In the genomic region with DNA sequence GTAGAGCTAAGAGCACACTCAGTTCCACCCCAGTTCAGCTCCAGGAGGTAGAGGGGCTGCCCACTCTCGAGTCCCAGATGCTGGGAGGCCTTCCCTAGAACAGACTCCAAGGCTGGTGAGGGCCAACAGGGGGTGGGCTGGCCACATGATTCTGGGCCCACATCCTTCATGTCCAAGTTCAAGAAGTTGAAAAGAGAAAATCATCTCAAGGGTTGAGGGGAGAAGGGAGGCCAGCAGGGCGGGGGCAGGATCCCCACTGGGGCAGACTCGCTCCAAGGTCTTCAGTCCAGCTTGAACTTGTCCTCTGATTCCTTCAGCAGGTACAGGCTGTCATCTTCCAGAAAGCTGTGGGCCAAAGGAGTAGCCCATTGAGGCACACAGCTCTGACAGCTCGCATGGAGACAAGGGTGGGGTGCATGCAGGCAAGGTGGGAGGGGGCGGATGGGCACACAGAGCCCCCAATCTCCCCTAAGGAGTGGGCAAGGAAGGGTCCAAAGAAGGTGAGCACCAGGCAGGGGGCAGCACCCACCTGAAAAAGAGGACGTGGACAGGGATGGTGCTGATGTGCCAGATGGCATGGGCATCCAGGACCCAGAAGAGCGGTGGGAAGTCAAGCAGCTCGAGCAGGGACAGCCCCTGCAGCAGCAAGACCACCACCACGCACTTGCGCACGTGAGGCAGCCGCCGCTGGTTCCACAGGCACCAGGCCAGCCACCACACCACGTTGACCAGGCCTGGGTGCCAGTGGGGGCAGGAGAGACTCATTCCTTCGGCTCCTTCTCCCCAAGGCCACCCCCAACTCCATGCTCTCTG, we compare ENCODE assay signal across 11 cellular contexts. TPM values are rescaled to one million over a fixed set of nuclear protein-coding genes. Genes with fewer than 3 reads are reported as not detected.
DNase-seq lines count a peak whose midpoint lies in the region; ATAC-seq and TF ChIP-seq lines count a peak whose summit lies in the region.
"Had no signal": no experiment of that assay in that cellular context is flagged by ENCODE, and none has a peak within 500 bp of the region (broad histone marks: within the 10 kb centered on the region; RNA-seq: fewer than 3 reads in every experiment).

No MANE protein-coding gene starts in this region.

- no peak for ATAC-seq in stimulated activated effector memory CD8-positive, alpha-beta T cell treated with anti-CD3 and anti-CD28 coated beads, Interleukin-12 subunit alpha, Interleukin-12 subunit beta, amount 100 ng/mL, for 72 hours
- no peak for ATAC-seq in GM18520 (IDR thresholded peaks at IDR 0.05; ENCODE audit: unreplicated experiment)
- ATAC-seq: activated T-cell treated with anti-CD3 and anti-CD28 coated beads, Interleukin-2, amount 50 U/mL, for 4 hours had no signal

- no peaks in the 10 kb centered on the region for H3K9me2 ChIP-seq in DOHH2 (replicated peaks; ENCODE audit: control insufficient read depth, low read length)

- H3K4me3 Mint-ChIP-seq in stimulated activated effector memory CD8-positive, alpha-beta T cell treated with anti-CD3 and anti-CD28 coated beads, Interleukin-12 subunit alpha, Interleukin-12 subunit beta, amount 100 ng/mL, for 72 hours: no peak overlapping the region
- H3K4me3 Mint-ChIP-seq: activated T-cell treated with anti-CD3 and anti-CD28 coated beads, Interleukin-2, amount 50 U/mL, for 4 hours had no signal

- no peaks in the 10 kb centered on the region for H4K20me1 ChIP-seq in DOHH2 (ENCODE audit: control insufficient read depth, insufficient read depth, low read depth, low read length)

- H3K27ac ChIP-seq in DOHH2 (ENCODE audit: low read depth, low read length) (no peak overlapping the region), RWPE1 (no peak overlapping the region), right atrium auricular region (peak overlapping the region; percentile 89 to 96)

- H3K4me3 ChIP-seq in DOHH2 (ENCODE audit: low read length) (no peak overlapping the region), right atrium auricular region (no peak overlapping the region)

- peak overlapping the region; percentile 78 for H3K27ac Mint-ChIP-seq in stimulated activated effector memory CD8-positive, alpha-beta T cell treated with anti-CD3 and anti-CD28 coated beads, Interleukin-12 subunit alpha, Interleukin-12 subunit beta, amount 100 ng/mL, for 72 hours

- CTCF ChIA-PET in RWPE1 (lab: Yijun Ruan, JAX): interaction anchor here (0.6 to 2.1 kb wide), 3 partner anchors 8 to 51 kb away, joined by 3 to 12 read pairs (median 3); a partner anchor contains a TSS

- no peak overlapping the region for H3K4me2 ChIP-seq in DOHH2 (ENCODE audit: low read length)

- DNase-seq in RWPE1 (ENCODE audit: low spot score) (no peak), right atrium auricular region (ENCODE audit: low spot score) (no peak)
- no peak for DNase-seq in stimulated activated effector memory CD8-positive, alpha-beta T cell treated with anti-CD3 and anti-CD28 coated beads, Interleukin-12 subunit alpha, Interleukin-12 subunit beta, amount 100 ng/mL, for 72 hours (ENCODE audit: low spot score in 2 of 2)
- no peak for DNase-seq in activated CD4-positive, alpha-beta T cell treated with anti-CD3 and anti-CD28 coated beads, Interleukin-2, amount 50 U/mL, for 1 hour
- DNase-seq in stimulated activated CD4-positive, alpha-beta T cell treated with anti-CD3 and anti-CD28 coated beads, Interleukin-4, amount 100 ng/mL, for 1 hour: no peak
- DNase-seq: activated CD4-positive, alpha-beta T cell treated with anti-CD3 and anti-CD28 coated beads, Interleukin-2, amount 50 U/mL, for 4 hours; activated T-cell treated with anti-CD3 and anti-CD28 coated beads, Interleukin-2, amount 50 U/mL, for 4 hours; naive B cell; NCI-H2029 treated with DMSO at 0.1 percent for 48 hours had no signal

- H3K4me1 ChIP-seq in DOHH2 (ENCODE audit: control insufficient read depth, low read length): peaks cover 53% of the 10 kb centered on the region
- H3K4me1 ChIP-seq in right atrium auricular region: peaks cover 0 to 87% of the 10 kb centered on the region in 2 donors

- no peaks in the 10 kb centered on the region for H3K9me3 ChIP-seq in DOHH2 (ENCODE audit: control insufficient read depth, insufficient read depth, low read length)
- H3K9me3 ChIP-seq in right atrium auricular region: no peaks in the 10 kb centered on the region

- H3K27me3 ChIP-seq in DOHH2 (ENCODE audit: control insufficient read depth, low read length): peaks cover 14% of the 10 kb centered on the region
- no peaks in the 10 kb centered on the region for H3K27me3 ChIP-seq in right atrium auricular region

- H3K9me3 Mint-ChIP-seq in stimulated activated effector memory CD8-positive, alpha-beta T cell treated with anti-CD3 and anti-CD28 coated beads, Interleukin-12 subunit alpha, Interleukin-12 subunit beta, amount 100 ng/mL, for 72 hours: no peaks in the 10 kb centered on the region
- H3K9me3 Mint-ChIP-seq: activated T-cell treated with anti-CD3 and anti-CD28 coated beads, Interleukin-2, amount 50 U/mL, for 4 hours; naive B cell had no signal

- POLR2A ChIA-PET in RWPE1 (lab: Yijun Ruan, JAX; ENCODE audit: low non-redundant PET): no interaction called here

- H3F3A ChIP-seq in DOHH2 (ENCODE audit: control insufficient read depth, insufficient read depth): no peaks in the 10 kb centered on the region; the same call in 1 of the 2 replicates

- H3K79me2 ChIP-seq in DOHH2 (ENCODE audit: control insufficient read depth, low read length): no peaks in the 10 kb centered on the region

- H3K36me3 ChIP-seq in DOHH2 (ENCODE audit: control insufficient read depth, low read length) (no peaks in the 10 kb centered on the region), right atrium auricular region (no peaks in the 10 kb centered on the region)

- TF ChIP-seq CTCF in DOHH2 (IDR thresholded peaks at IDR 0.05; ENCODE audit: low read depth, low read length, poor library complexity, severe bottlenecking) (peak; percentile 56), RWPE1 (conservative IDR thresholded peaks at IDR 0.05; ENCODE audit: low read depth) (0 out of 2 replicates have a peak, but pooled peaks have one; percentile 3), right atrium auricular region (IDR thresholded peaks at IDR 0.05) (no peak)

- peaks cover 52% of the 10 kb centered on the region for H3K4me1 Mint-ChIP-seq in stimulated activated effector memory CD8-positive, alpha-beta T cell treated with anti-CD3 and anti-CD28 coated beads, Interleukin-12 subunit alpha, Interleukin-12 subunit beta, amount 100 ng/mL, for 72 hours

- peaks cover 12% of the 10 kb centered on the region for H3K36me3 Mint-ChIP-seq in stimulated activated effector memory CD8-positive, alpha-beta T cell treated with anti-CD3 and anti-CD28 coated beads, Interleukin-12 subunit alpha, Interleukin-12 subunit beta, amount 100 ng/mL, for 72 hours
- H3K36me3 Mint-ChIP-seq: naive B cell had no signal

RNA-seq across cellular contexts. Expression of a gene that starts 4.5 kb away (rescaled TPM):
- 10 to 100 TPM; 14.9 to 26.2 TPM for total RNA-seq in right atrium auricular region
- total RNA-seq: activated T-cell treated with anti-CD3 and anti-CD28 coated beads, Interleukin-2, amount 50 U/mL, for 4 hours had no signal

RNA-seq across cellular contexts. Expression of a gene that starts 7.6 kb away (rescaled TPM):
- total RNA-seq in right atrium auricular region: 1,000 to 10,000 TPM; 3,380 to 5,284 TPM

RNA-seq across cellular contexts. Expression of a gene that starts 15.1 kb away (rescaled TPM):
- 10 to 100 TPM; 14.0 to 21.6 TPM for total RNA-seq in right atrium auricular region

RNA-seq across cellular contexts. Expression of a gene that starts 27.1 kb away (rescaled TPM):
- 10 to 100 TPM; 73.5 to 85.5 TPM for total RNA-seq in right atrium auricular region

RNA-seq across cellular contexts. Expression of a gene that starts 35.8 kb away (rescaled TPM):
- total RNA-seq in right atrium auricular region: 10 to 100 TPM; 18.5 to 22.2 TPM

Comparison
In these comparisons a context has a peak if more than half of its experiments do, and no peak if none do; other contexts are left out.
1. H3K27ac ChIP-seq: peak in right atrium auricular region (2 of 2); none in DOHH2 (single experiment) and RWPE1 (single experiment).
2. CTCF ChIP-seq: peak in DOHH2 (single experiment) and RWPE1 (single experiment); none in right atrium auricular region (0 of 2).